30 cellular contexts compared by ENCODE assay signal in genomic region chr17:40298726-40299125, GRCh38. TPM values are rescaled to one million over a fixed set of nuclear protein-coding genes. Genes with fewer than 3 reads are reported as not detected.
A peak's percentile ranks its signal among the peaks of the same experiment; 100 is the strongest.
DNase-seq lines count a peak whose midpoint lies in the region; ATAC-seq and TF ChIP-seq lines count a peak whose summit lies in the region.
"Had no signal": no experiment of that assay in that cellular context is flagged by ENCODE, and none has a peak within 500 bp of the region (broad histone marks: within the 10 kb centered on the region; RNA-seq: fewer than 3 reads in every experiment).

No MANE protein-coding gene starts in this region.

- TF ChIP-seq CTCF in osteoblast (IDR thresholded peaks at IDR 0.05; ENCODE audit: extremely low read depth, low read depth, low read length): no peak
- no peak for TF ChIP-seq CTCF in left lung (IDR thresholded peaks at IDR 0.05)

- H3K9me3 ChIP-seq in osteoblast (ENCODE audit: low read depth, low read length) (no peaks in the 10 kb centered on the region), left lung (no peaks in the 10 kb centered on the region)
- H3K9me3 ChIP-seq: BLaER1, neutrophil, Peyer's patch, prostate gland, right lobe of liver, tibial artery, vagina had no signal

- H2AFZ ChIP-seq in osteoblast (ENCODE audit: low read length): no peak overlapping the region

- peaks cover 58% of the 10 kb centered on the region for H3K36me3 Mint-ChIP-seq in activated naive CD8-positive, alpha-beta T cell treated with anti-CD3 and anti-CD28 coated beads for 36 hours
- H3K36me3 Mint-ChIP-seq: naive B cell had no signal

- H3K4me1 ChIP-seq in osteoblast (ENCODE audit: insufficient read depth, low read length): peaks cover 40% of the 10 kb centered on the region
- H3K4me1 ChIP-seq in left lung: peaks cover 7 to 11% of the 10 kb centered on the region in 2 donors
- H3K4me1 ChIP-seq: prostate gland had no signal

- H3K36me3 ChIP-seq in osteoblast (ENCODE audit: insufficient read depth, low read length): peaks cover 14% of the 10 kb centered on the region
- peaks cover 0 to 18% of the 10 kb centered on the region in 2 donors for H3K36me3 ChIP-seq in left lung
- H3K36me3 ChIP-seq: Peyer's patch, prostate gland, tibial artery, vagina had no signal

- DNase-seq in EH (ENCODE audit: low read depth): peak; percentile 88
- DNase-seq in fibroblast of gingiva (ENCODE audit: low read depth): peak; percentile 72
- no peak for DNase-seq in osteoblast (ENCODE audit: insufficient read length, low spot score, missing footprints)
- DNase-seq in left lung: no peak
- no peak for DNase-seq in medulla oblongata (ENCODE audit: extremely low spot score)
- no peak for DNase-seq in C1 segment of cervical spinal cord (lab: John Stamatoyannopoulos, UW)
- DNase-seq in activated naive CD8-positive, alpha-beta T cell treated with anti-CD3 and anti-CD28 coated beads for 36 hours: no peak
- DNase-seq: activated CD8-positive, alpha-beta memory T cell treated with anti-CD3 and anti-CD28 coated beads, Interleukin-2, amount 50 U/mL, for 48 hours; activated CD8-positive, alpha-beta T cell treated with anti-CD3 and anti-CD28 coated beads for 36 hours; activated naive CD4-positive, alpha-beta T cell treated with anti-CD3 and anti-CD28 coated beads for 36 hours; amygdala; cortex of kidney; HCEC 1CT; hypothalamus; MV-4-11; naive B cell; NCI-H446 treated with DMSO at 0.1 percent for 48 hours; NCI-H774; right lobe of liver; SHP77 treated with DMSO at 0.1 percent for 48 hours; stimulated activated CD4-positive, alpha-beta T cell treated with anti-CD3 and anti-CD28 coated beads, Interleukin-2, amount 100 ng/mL, for 48 hours; stimulated activated naive CD8-positive, alpha-beta T cell treated with anti-CD3 and anti-CD28 coated beads, Interleukin-15, amount 100 ng/mL, for 72 hours; T-helper 9 cell; tibial artery had no signal

- intact Hi-C loops in left lung (cut with DNase I): no loop called here

- peak overlapping the region; percentile 21 for H3K4me2 ChIP-seq in osteoblast (ENCODE audit: insufficient read depth, low read length)
- H3K4me2 ChIP-seq: BLaER1 had no signal

- no peaks in the 10 kb centered on the region for H3K79me2 ChIP-seq in osteoblast (ENCODE audit: insufficient read depth, low read length)

- H3K4me3 ChIP-seq in osteoblast (ENCODE audit: insufficient read depth, low read length) (no peak overlapping the region), left lung (no peak overlapping the region)
- H3K4me3 ChIP-seq: BLaER1, Peyer's patch, prostate gland, right lobe of liver, tibial artery, vagina had no signal

- no peaks in the 10 kb centered on the region for H3K27me3 ChIP-seq in osteoblast (ENCODE audit: insufficient read depth, low read length)
- no peaks in the 10 kb centered on the region for H3K27me3 ChIP-seq in left lung
- H3K27me3 ChIP-seq: BLaER1, neutrophil, Peyer's patch, right lobe of liver, tibial artery, vagina had no signal

- ATAC-seq in SK-N-SH treated with all-trans-retinoic acid at 6 μM for 48 hours: peak; percentile 63
- no peak for ATAC-seq in left lung
- ATAC-seq: activated CD8-positive, alpha-beta T cell treated with anti-CD3 and anti-CD28 coated beads for 36 hours; right lobe of liver; stimulated activated naive CD8-positive, alpha-beta T cell treated with anti-CD3 and anti-CD28 coated beads, Interleukin-15, amount 100 ng/mL, for 72 hours had no signal

- peaks cover 14% of the 10 kb centered on the region for H3K4me1 Mint-ChIP-seq in activated naive CD8-positive, alpha-beta T cell treated with anti-CD3 and anti-CD28 coated beads for 36 hours

- no peaks in the 10 kb centered on the region for H4K20me1 ChIP-seq in osteoblast (ENCODE audit: insufficient read depth, low read length)

- no peak overlapping the region for H3K4me3 Mint-ChIP-seq in activated naive CD8-positive, alpha-beta T cell treated with anti-CD3 and anti-CD28 coated beads for 36 hours
- H3K4me3 Mint-ChIP-seq: activated CD8-positive, alpha-beta T cell treated with anti-CD3 and anti-CD28 coated beads for 36 hours; activated naive CD4-positive, alpha-beta T cell treated with anti-CD3 and anti-CD28 coated beads for 36 hours; naive B cell; stimulated activated naive CD8-positive, alpha-beta T cell treated with anti-CD3 and anti-CD28 coated beads, Interleukin-15, amount 100 ng/mL, for 72 hours had no signal

- no peaks in the 10 kb centered on the region for H3K9me3 Mint-ChIP-seq in activated naive CD8-positive, alpha-beta T cell treated with anti-CD3 and anti-CD28 coated beads for 36 hours
- H3K9me3 Mint-ChIP-seq: activated CD8-positive, alpha-beta T cell treated with anti-CD3 and anti-CD28 coated beads for 36 hours; activated naive CD4-positive, alpha-beta T cell treated with anti-CD3 and anti-CD28 coated beads for 36 hours; naive B cell; stimulated activated naive CD8-positive, alpha-beta T cell treated with anti-CD3 and anti-CD28 coated beads, Interleukin-15, amount 100 ng/mL, for 72 hours had no signal

- no peak overlapping the region for H3K27ac Mint-ChIP-seq in activated naive CD8-positive, alpha-beta T cell treated with anti-CD3 and anti-CD28 coated beads for 36 hours
- H3K27ac Mint-ChIP-seq: activated CD8-positive, alpha-beta T cell treated with anti-CD3 and anti-CD28 coated beads for 36 hours; activated naive CD4-positive, alpha-beta T cell treated with anti-CD3 and anti-CD28 coated beads for 36 hours; stimulated activated naive CD8-positive, alpha-beta T cell treated with anti-CD3 and anti-CD28 coated beads, Interleukin-15, amount 100 ng/mL, for 72 hours had no signal

- no peaks in the 10 kb centered on the region for H3K27me3 Mint-ChIP-seq in activated naive CD8-positive, alpha-beta T cell treated with anti-CD3 and anti-CD28 coated beads for 36 hours
- H3K27me3 Mint-ChIP-seq: activated CD8-positive, alpha-beta T cell treated with anti-CD3 and anti-CD28 coated beads for 36 hours; naive B cell; stimulated activated naive CD8-positive, alpha-beta T cell treated with anti-CD3 and anti-CD28 coated beads, Interleukin-15, amount 100 ng/mL, for 72 hours had no signal

- H3K27ac ChIP-seq in osteoblast (ENCODE audit: low read depth, low read length) (no peak overlapping the region), left lung (no peak overlapping the region)
- H3K27ac ChIP-seq: BLaER1, neutrophil, Peyer's patch, prostate gland, right lobe of liver, vagina had no signal

TF ChIP-seq in SK-N-SH treated with all-trans-retinoic acid at 6 μM for 48 hours, 23 proteins besides CTCF, POLR2A, EP300 and RAD21:
- no peak for TF ChIP-seq RARB (CRISPR knock-in tag; IDR thresholded peaks at IDR 0.05)
- TF ChIP-seq POU6F1 (CRISPR knock-in tag; IDR thresholded peaks at IDR 0.05; ENCODE audit: borderline replicate concordance, low read depth): no peak
- no peak for TF ChIP-seq ZNF8 (CRISPR knock-in tag; IDR thresholded peaks at IDR 0.05)
- TF ChIP-seq ISL1 (CRISPR knock-in tag; IDR thresholded peaks at IDR 0.05): peak; percentile 29; the same call in 1 of the 2 replicates
- TF ChIP-seq, protein P1, sequence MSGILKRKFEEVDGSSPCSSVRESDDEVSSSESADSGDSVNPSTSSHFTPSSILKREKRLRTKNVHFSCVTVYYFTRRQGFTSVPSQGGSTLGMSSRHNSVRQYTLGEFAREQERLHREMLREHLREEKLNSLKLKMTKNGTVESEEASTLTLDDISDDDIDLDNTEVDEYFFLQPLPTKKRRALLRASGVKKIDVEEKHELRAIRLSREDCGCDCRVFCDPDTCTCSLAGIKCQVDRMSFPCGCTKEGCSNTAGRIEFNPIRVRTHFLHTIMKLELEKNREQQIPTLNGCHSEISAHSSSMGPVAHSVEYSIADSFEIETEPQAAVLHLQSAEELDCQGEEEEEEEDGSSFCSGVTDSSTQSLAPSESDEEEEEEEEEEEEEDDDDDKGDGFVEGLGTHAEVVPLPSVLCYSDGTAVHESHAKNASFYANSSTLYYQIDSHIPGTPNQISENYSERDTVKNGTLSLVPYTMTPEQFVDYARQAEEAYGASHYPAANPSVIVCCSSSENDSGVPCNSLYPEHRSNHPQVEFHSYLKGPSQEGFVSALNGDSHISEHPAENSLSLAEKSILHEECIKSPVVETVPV (CRISPR knock-in tag; IDR thresholded peaks at IDR 0.05): no peak

RNA-seq across cellular contexts. Expression of gene RARA, which starts 10.3 kb away (rescaled TPM):
- total RNA-seq in osteoblast: 31.1 and 32.4 TPM in 2 replicates
- 10 to 100 TPM; 54.7 to 62.6 TPM for total RNA-seq in left lung
- total RNA-seq in activated naive CD8-positive, alpha-beta T cell treated with anti-CD3 and anti-CD28 coated beads for 36 hours: 10 to 100 TPM; 31.2 to 33.3 TPM

RNA-seq across cellular contexts. Expression of gene CDC6, which starts 11.0 kb away (rescaled TPM):
- 5.1 and 8.3 TPM in 2 replicates for total RNA-seq in osteoblast
- total RNA-seq in left lung: 10 to 100 TPM; 12.8 to 24.1 TPM
- total RNA-seq in activated naive CD8-positive, alpha-beta T cell treated with anti-CD3 and anti-CD28 coated beads for 36 hours: 100 to 1,000 TPM; 144 to 149 TPM

Comparison
In these comparisons a context has a peak if more than half of its experiments do, and no peak if none do; other contexts are left out.
1. DNase-seq: peak in EH (single experiment) and fibroblast of gingiva (single experiment); none in osteoblast (single experiment), left lung (0 of 2), medulla oblongata (single experiment), C1 segment of cervical spinal cord (0 of 14) and activated naive CD8-positive, alpha-beta T cell treated with anti-CD3 and anti-CD28 coated beads for 36 hours (single experiment).
2. RNA of gene CDC6, which starts 11.0 kb away (total RNA-seq): 144 to 149 TPM in activated naive CD8-positive, alpha-beta T cell treated with anti-CD3 and anti-CD28 coated beads for 36 hours; 12.8 to 24.1 TPM in left lung and 5.1 to 8.3 TPM in osteoblast; every median in the first group is over 4 times any median in the second.